In the genomic region with DNA sequence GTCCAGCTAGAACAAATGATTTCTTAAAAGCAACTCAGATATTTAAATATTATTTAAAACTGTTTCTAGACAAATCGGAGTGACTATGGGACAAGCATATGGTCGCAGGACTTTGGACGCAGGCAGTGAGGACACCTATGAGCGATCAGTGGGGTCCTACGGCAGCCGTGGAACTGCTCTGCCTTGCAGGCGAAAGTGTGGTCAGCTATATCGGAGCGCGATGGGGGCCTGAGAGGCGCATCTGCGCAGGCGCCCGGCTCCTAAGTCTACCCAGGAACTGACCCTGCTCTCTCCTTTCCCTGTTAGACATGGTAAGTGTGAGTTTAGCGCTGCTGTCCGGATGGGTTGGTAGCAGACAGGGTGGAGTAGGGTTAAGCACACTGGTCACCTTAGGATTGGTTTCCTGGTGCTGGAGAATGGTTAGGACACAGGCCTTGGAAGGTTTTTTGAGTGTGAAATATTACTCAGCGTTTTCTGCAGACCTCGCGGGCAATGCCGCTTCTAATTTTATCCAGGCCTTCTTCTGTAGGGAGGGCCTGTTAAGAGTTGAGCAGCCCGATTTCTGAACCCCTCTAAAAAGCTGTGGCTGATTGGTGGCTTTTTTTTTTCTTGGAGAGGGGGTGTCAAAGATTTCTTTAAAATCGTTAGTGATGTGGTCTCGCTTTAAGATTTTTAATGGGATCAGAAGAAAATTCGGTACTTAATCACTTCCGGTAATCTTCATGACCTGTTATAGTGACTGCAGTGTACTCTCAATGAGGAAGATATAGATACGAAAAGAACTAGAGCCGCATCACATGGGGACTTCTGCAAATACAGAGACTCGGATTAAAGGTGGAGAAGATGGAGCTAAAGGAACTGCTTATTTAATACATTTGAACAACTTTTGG, we compare ENCODE assay signal across 8 cellular contexts. TPM values are rescaled to one million over a fixed set of nuclear protein-coding genes. Genes with fewer than 3 reads are reported as not detected.
A peak's percentile ranks its signal among the peaks of the same experiment; 100 is the strongest.
DNase-seq lines count a peak whose midpoint lies in the region; ATAC-seq and TF ChIP-seq lines count a peak whose summit lies in the region.

Gene RABGGTB (plus strand): TSS at position 293 of the 890 bp plus-strand sequence. CDS start 16 bp downstream, at position 309.

- peaks cover 3% of the 10 kb centered on the region for H3K79me2 ChIP-seq in parathyroid adenoma

- peak; percentile 20 to 94 for TF ChIP-seq EP300 in tibial nerve (IDR thresholded peaks at IDR 0.05)

- peak; percentile 57 to 79 for TF ChIP-seq POLR2A in tibial nerve (IDR thresholded peaks at IDR 0.05)

- ATAC-seq in HG02798 (IDR thresholded peaks at IDR 0.05; ENCODE audit: poor library complexity, unreplicated experiment) = peak; percentile 77

- H3K36me3 ChIP-seq in adipocyte (ENCODE audit: control insufficient read depth, insufficient read depth, low read length, severe bottlenecking) = peaks cover 34% of the 10 kb centered on the region
- peaks cover 20% of the 10 kb centered on the region for H3K36me3 ChIP-seq in cardiac muscle cell
- H3K36me3 ChIP-seq in parathyroid adenoma (ENCODE audit: control insufficient read depth, insufficient read depth, low read length) = no peaks in the 10 kb centered on the region
- H3K36me3 ChIP-seq in tibial nerve = peaks cover 0 to 14% (median 0%) of the 10 kb centered on the region in 3 donors

- H3K9ac ChIP-seq in adipocyte (ENCODE audit: low read length) (peak within 1 kb of the TSS; percentile 99), parathyroid adenoma (peak within 1 kb of the TSS; percentile 29)

- H3K4me3 ChIP-seq in GM12875 (ENCODE audit: low read depth, low read length) = peak within 1 kb of the TSS; percentile 86
- peak within 1 kb of the TSS; percentile 99 for H3K4me3 ChIP-seq in adipocyte (ENCODE audit: low read length)
- H3K4me3 ChIP-seq in cardiac muscle cell = peak within 1 kb of the TSS; percentile 67
- H3K4me3 ChIP-seq in parathyroid adenoma (ENCODE audit: low read depth, low read length) = peak within 1 kb of the TSS; percentile 90
- H3K4me3 ChIP-seq in tibial nerve = peak within 1 kb of the TSS; percentile 50 to 77 (median 67)

- H3K4me2 ChIP-seq in parathyroid adenoma (ENCODE audit: low read length) = peak within 1 kb of the TSS; percentile 78

- H2AFZ ChIP-seq in parathyroid adenoma = peak within 1 kb of the TSS; percentile 96

- H3K27me3 ChIP-seq in adipocyte (replicated peaks; ENCODE audit: control insufficient read depth, insufficient read depth, low read length) = no peaks in the 10 kb centered on the region
- no peaks in the 10 kb centered on the region for H3K27me3 ChIP-seq in cardiac muscle cell
- H3K27me3 ChIP-seq in parathyroid adenoma (ENCODE audit: control insufficient read depth, insufficient read depth, low read length) = no peaks in the 10 kb centered on the region
- no peaks in the 10 kb centered on the region for H3K27me3 ChIP-seq in tibial nerve

- TF ChIP-seq CTCF in GM12875 (IDR thresholded peaks at IDR 0.05; ENCODE audit: borderline replicate concordance, insufficient read depth, low read depth, low read length) (no peak), cardiac muscle cell (IDR thresholded peaks at IDR 0.05; ENCODE audit: low read depth, low read length) (no peak), parathyroid adenoma (IDR thresholded peaks at IDR 0.05) (no peak), tibial nerve (IDR thresholded peaks at IDR 0.05) (peak in 1 of 5 experiments; percentile 9)

- peaks cover 37% of the 10 kb centered on the region for H3K4me1 ChIP-seq in adipocyte (ENCODE audit: control insufficient read depth, insufficient read depth, low read length)
- H3K4me1 ChIP-seq in cardiac muscle cell (ENCODE audit: low read depth) = peaks cover 25% of the 10 kb centered on the region
- no peaks in the 10 kb centered on the region for H3K4me1 ChIP-seq in parathyroid adenoma
- H3K4me1 ChIP-seq in tibial nerve = peaks cover 0 to 51% (median 23%) of the 10 kb centered on the region in 4 donors

- DNase-seq in NCI-H1436 (lab: John Stamatoyannopoulos, UW) (peak; percentile 94), T follicular helper cell (ENCODE audit: low read depth) (peak; percentile 88), adipocyte (ENCODE audit: low read depth) (peak; percentile 98), cardiac muscle cell (ENCODE audit: low read depth in 1 of 2, low spot score in 1 of 2) (peak; percentile 97 to 98), tibial nerve (ENCODE audit: low spot score in 2 of 2) (peak; percentile 78 to 89)

- H3K9me3 ChIP-seq in adipocyte (ENCODE audit: control insufficient read depth, low read length) (no peaks in the 10 kb centered on the region), cardiac muscle cell (ENCODE audit: low read depth) (no peaks in the 10 kb centered on the region), parathyroid adenoma (ENCODE audit: control insufficient read depth, low read length) (no peaks in the 10 kb centered on the region), tibial nerve (no peaks in the 10 kb centered on the region)

- H3K27ac ChIP-seq in cardiac muscle cell = peak within 1 kb of the TSS; percentile 85
- H3K27ac ChIP-seq in parathyroid adenoma = peak within 1 kb of the TSS; percentile 61
- peak within 1 kb of the TSS; percentile 46 to 93 (median 84) for H3K27ac ChIP-seq in tibial nerve

- WGBS in tibial nerve, 2 donors = 0 to 1% methylated on average over 28 of the region's 28 CpGs

RNA-seq across cellular contexts. Expression of gene RABGGTB, which starts in this region (rescaled TPM):
- total RNA-seq in cardiac muscle cell (63.9 and 74.2 TPM in 2 replicates), tibial nerve (10 to 100 TPM; 42.2 to 56.3 (median 50.9) TPM)
- polyA plus RNA-seq in cardiac muscle cell = 27.7 and 37.4 TPM in 2 replicates

Comparison
In these comparisons a context has a peak if more than half of its experiments do, and no peak if none do; other contexts are left out.
1. Peak in every context shown above with its lines: DNase-seq, ATAC-seq, H3K4me3 ChIP-seq and H3K27ac ChIP-seq.